ENCODE assay signal across 17 cellular contexts in genomic region chr9:97704851-97705250, GRCh38. TPM values are rescaled to one million over a fixed set of nuclear protein-coding genes. Genes with fewer than 3 reads are reported as not detected.
A peak's percentile ranks its signal among the peaks of the same experiment; 100 is the strongest.
DNase-seq lines count a peak whose midpoint lies in the region; ATAC-seq and TF ChIP-seq lines count a peak whose summit lies in the region.
"Had no signal": no experiment of that assay in that cellular context is flagged by ENCODE, and none has a peak within 500 bp of the region (broad histone marks: within the 10 kb centered on the region; RNA-seq: fewer than 3 reads in every experiment).

No MANE protein-coding gene starts in this region.

- intact Hi-C loops in HCT116 (cut with micrococcal nuclease) = no loop called here

- no peak overlapping the region for H3K9ac ChIP-seq in HCT116 (ENCODE audit: low read length)
- no peak overlapping the region for H3K9ac ChIP-seq in rectal smooth muscle tissue (ENCODE audit: low read length)

- no peak for TF ChIP-seq POLR2A in HCT116 (IDR thresholded peaks at IDR 0.05; ENCODE audit: borderline replicate concordance, extremely low read depth, insufficient read depth, insufficient read length)

- no peaks in the 10 kb centered on the region for H3K9me3 ChIP-seq in HCT116 (ENCODE audit: control insufficient read depth in 1 of 2, insufficient read depth in 1 of 2, low read depth in 1 of 2, low read length in 2 of 2)
- H3K9me3 ChIP-seq in RWPE2 (ENCODE audit: severe bottlenecking) = no peaks in the 10 kb centered on the region
- H3K9me3 ChIP-seq: spleen had no signal

- H3K4me3 ChIP-seq in HCT116 (replicated peaks in 1 of 2; ENCODE audit: low read depth in 1 of 2, low read length in 2 of 2) (no peak overlapping the region), RWPE2 (ENCODE audit: severe bottlenecking) (no peak overlapping the region), epithelial cell of esophagus (ENCODE audit: low read length) (no peak overlapping the region), rectal smooth muscle tissue (ENCODE audit: low read length) (no peak overlapping the region)
- H3K4me3 ChIP-seq: spleen had no signal

- no peaks in the 10 kb centered on the region for H3K27me3 ChIP-seq in HCT116 (ENCODE audit: insufficient read depth, low read length)
- no peaks in the 10 kb centered on the region for H3K27me3 ChIP-seq in RWPE2 (ENCODE audit: insufficient read depth, poor library complexity, severe bottlenecking)
- H3K27me3 ChIP-seq in rectal smooth muscle tissue (ENCODE audit: control insufficient read depth, insufficient read depth, low read length) = no peaks in the 10 kb centered on the region

- H3K27ac ChIP-seq in HCT116 (ENCODE audit: low read depth, low read length) (no peak overlapping the region), RWPE2 (ENCODE audit: poor library complexity, severe bottlenecking) (peak overlapping the region; percentile 65), rectal smooth muscle tissue (ENCODE audit: low read depth, low read length) (peak overlapping the region; percentile 10)
- H3K27ac ChIP-seq: spleen had no signal

- CTCF ChIA-PET in HCT116 (lab: Charles Lee) = interaction anchor here (1.5 kb wide), 1 partner anchor 218 kb away, joined by 4 read pairs; no protein-coding TSS in a partner anchor

- H3K9me2 ChIP-seq in HCT116 (ENCODE audit: insufficient read depth) = no peaks in the 10 kb centered on the region

- peak overlapping the region; percentile 69 for H3K4me2 ChIP-seq in HCT116 (ENCODE audit: low read length)

- no peak for TF ChIP-seq RAD21 in HCT116 (IDR thresholded peaks at IDR 0.05; ENCODE audit: low read depth)

- no peak for DNase-seq in HCT116 (ENCODE audit: low read depth, low spot score)
- DNase-seq in RWPE2 (ENCODE audit: low spot score) = no peak
- DNase-seq in epithelial cell of esophagus (ENCODE audit: low read depth) = peak; percentile 59
- DNase-seq in kidney tubule cell (ENCODE audit: low spot score) = no peak
- no peak for DNase-seq in SKM-1 treated with dmso at 0.1 percent for 144 hours (lab: John Stamatoyannopoulos, UW; ENCODE audit: unreplicated experiment)
- DNase-seq in NCI-H2081 (lab: John Stamatoyannopoulos, UW) = no peak
- DNase-seq: activated CD4-positive, alpha-beta T cell treated with anti-CD3 and anti-CD28 coated beads, Interleukin-2, amount 50 U/mL, for 4 hours; activated naive CD8-positive, alpha-beta T cell treated with anti-CD3 and anti-CD28 coated beads, Interleukin-2, amount 10 ng/mL, durations not matched to agents 7 days and 5 days; activated T-cell treated with anti-CD3 and anti-CD28 coated beads, Interleukin-2, amount 50 U/mL, for 24 hours; effector CD8-positive, alpha-beta T cell; hippocampal formation; mesendoderm; NCI-H774; spleen; stimulated activated CD8-positive, alpha-beta memory T cell treated with anti-CD3 and anti-CD28 coated beads, Interleukin-4, amount 100 ng/mL, for 48 hours had no signal

- TF ChIP-seq CTCF in HCT116 (IDR thresholded peaks at IDR 0.05 in 2 of 3, conservative IDR thresholded peaks at IDR 0.05 in 1 of 3; ENCODE audit: borderline replicate concordance in 1 of 3, insufficient read depth in 1 of 3, low read depth in 2 of 3, low read length in 2 of 3) (no peak), RWPE2 (IDR thresholded peaks at IDR 0.05; ENCODE audit: poor library complexity, severe bottlenecking) (no peak), epithelial cell of esophagus (IDR thresholded peaks at IDR 0.05; ENCODE audit: insufficient read depth, low read depth, low read length, missing control alignments) (no peak)

- H4K20me1 ChIP-seq in HCT116 (ENCODE audit: insufficient read depth) = no peaks in the 10 kb centered on the region

- peaks cover 23 to 33% of the 10 kb centered on the region in 2 experiments for H3K4me1 ChIP-seq in HCT116 (ENCODE audit: control insufficient read depth in 1 of 2, insufficient read depth in 2 of 2, low read length in 2 of 2)
- H3K4me1 ChIP-seq in RWPE2 (ENCODE audit: insufficient read depth, poor library complexity, severe bottlenecking) = peaks cover 16% of the 10 kb centered on the region
- peaks cover 6% of the 10 kb centered on the region for H3K4me1 ChIP-seq in rectal smooth muscle tissue (ENCODE audit: control insufficient read depth, insufficient read depth, low read length)
- H3K4me1 ChIP-seq: spleen had no signal

- H3K36me3 ChIP-seq in HCT116 (ENCODE audit: control insufficient read depth in 1 of 2, insufficient read depth in 2 of 2, low read length in 2 of 2) = no peaks in the 10 kb centered on the region
- H3K36me3 ChIP-seq in RWPE2 (ENCODE audit: low read depth) = no peaks in the 10 kb centered on the region
- no peaks in the 10 kb centered on the region for H3K36me3 ChIP-seq in rectal smooth muscle tissue (ENCODE audit: control insufficient read depth, insufficient read depth, low read length)
- H3K36me3 ChIP-seq: spleen had no signal

- no peaks in the 10 kb centered on the region for H3K79me2 ChIP-seq in HCT116 (ENCODE audit: insufficient read depth, low read length)

- POLR2A ChIA-PET in HCT116 (lab: Charles Lee) = no interaction called here

- ATAC-seq in HCT116 = no peak
- ATAC-seq in RWPE2 (ENCODE audit: low read depth) = no peak
- no peak for ATAC-seq in GM21528 (IDR thresholded peaks at IDR 0.05; ENCODE audit: low FRiP score, unreplicated experiment)

- no peak overlapping the region for H2AFZ ChIP-seq in HCT116 (ENCODE audit: low read depth, low read length, poor library complexity, severe bottlenecking)

- BruUV-seq in HCT116 (replicated peaks; lab: Mats Ljungman, UMichigan) = no TSS peak

- RAD21 ChIA-PET in HCT116 (lab: Charles Lee; ENCODE audit: low non-redundant PET in 1 of 2, low total read pairs in 2 of 2, uncharacterized antibody in 2 of 2, unreplicated experiment in 2 of 2) = no interaction called here

TF ChIP-seq in HCT116, 20 proteins besides CTCF, POLR2A, EP300 and RAD21:
- TF ChIP-seq CEBPB (IDR thresholded peaks at IDR 0.05; ENCODE audit: low read depth) = no peak
- TF ChIP-seq EZH2phosphoT487 (IDR thresholded peaks at IDR 0.05; ENCODE audit: borderline replicate concordance) = no peak
- no peak for TF ChIP-seq ELF1 (IDR thresholded peaks at IDR 0.05; ENCODE audit: borderline replicate concordance, low read depth)
- no peak for TF ChIP-seq ZFX (IDR thresholded peaks at IDR 0.05)
- no peak for TF ChIP-seq MAX (IDR thresholded peaks at IDR 0.05)
- TF ChIP-seq POLR2AphosphoS5 (IDR thresholded peaks at IDR 0.05; ENCODE audit: low read depth, low read length) = no peak
- no peak for TF ChIP-seq SP1 (IDR thresholded peaks at IDR 0.05; ENCODE audit: low read depth)
- TF ChIP-seq EGR1 (IDR thresholded peaks at IDR 0.05; ENCODE audit: low read depth) = no peak
- TF ChIP-seq YY1 (IDR thresholded peaks at IDR 0.05; ENCODE audit: extremely low read depth, insufficient replicate concordance, low read depth, low read length) = no peak
- no peak for TF ChIP-seq JUND (IDR thresholded peaks at IDR 0.05)
- no peak for TF ChIP-seq ATF3 (IDR thresholded peaks at IDR 0.05)
- no peak for TF ChIP-seq REST (IDR thresholded peaks at IDR 0.05; ENCODE audit: low read depth)
- TF ChIP-seq FOSL1 (IDR thresholded peaks at IDR 0.05; ENCODE audit: low read depth) = no peak
- TF ChIP-seq EZH2 (IDR thresholded peaks at IDR 0.05) = no peak
TF ChIP-seq in HCT116: peak in this region for 0.

RNA-seq across cellular contexts. Expression of gene XPA, which starts 7.7 kb away (rescaled TPM):
- 9.3 TPM for total RNA-seq in HCT116 (2021; ENCODE audit: unreplicated experiment)
- 4.2 and 6.1 TPM in 2 replicates for polyA plus RNA-seq in HCT116 (2012)
